Comparison of ENCODE assay signal across 12 cellular contexts in the genomic region with DNA sequence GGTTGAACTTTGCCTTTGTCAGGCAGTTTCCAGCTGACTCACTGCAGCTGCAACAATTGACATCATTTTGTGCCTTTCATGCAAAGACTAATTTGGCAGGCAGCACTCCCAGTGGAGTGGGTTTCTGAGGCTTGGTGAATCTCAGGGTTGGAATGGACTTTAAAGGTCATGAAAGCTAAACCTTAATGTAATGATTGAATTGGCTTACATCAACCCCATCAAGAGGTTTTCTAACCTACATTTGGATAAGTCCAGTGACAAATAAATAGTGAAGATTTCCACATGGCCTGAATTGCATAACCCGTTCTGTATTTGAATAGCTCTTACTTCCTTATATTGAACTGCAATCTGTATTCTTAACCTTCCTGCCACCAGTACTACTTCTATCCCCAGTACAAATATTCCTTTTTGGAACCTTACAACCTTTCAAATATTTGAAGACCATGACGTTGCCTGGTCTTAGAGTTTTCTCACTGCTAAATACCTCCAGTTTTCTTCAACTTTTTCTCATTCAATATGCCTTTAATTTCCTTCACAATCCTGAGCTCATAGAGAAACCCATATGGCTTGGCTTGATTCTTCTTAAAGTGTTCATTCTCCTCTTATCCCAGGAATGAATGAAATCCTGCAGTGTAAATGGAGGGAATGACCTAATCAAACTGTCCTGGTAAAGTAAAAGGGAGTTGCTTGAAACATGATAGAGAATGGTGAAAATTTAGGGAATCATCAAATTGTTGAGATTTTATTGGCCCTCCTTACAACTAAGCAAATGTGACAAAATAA.
DNase-seq lines count a peak whose midpoint lies in the region; ATAC-seq, FAIRE-seq and TF ChIP-seq lines count a peak whose summit lies in the region.
"Had no signal": no experiment of that assay in that cellular context is flagged by ENCODE, and none has a peak within 500 bp of the region (broad histone marks: within the 10 kb centered on the region; RNA-seq: fewer than 3 reads in every experiment).

No MANE protein-coding gene starts in this region.

- ATAC-seq in left ventricle myocardium superior, result peak; percentile 95
- ATAC-seq in stimulated activated memory B cell treated with anti-CD40 and anti-IgM and Interleukin-4, amounts not matched to agents 10 μg/mL and 1 μg/mL and 100 μg/mL, for 72 hours, result no peak
- ATAC-seq in HG03175 (IDR thresholded peaks at IDR 0.05; ENCODE audit: unreplicated experiment), result no peak
- ATAC-seq: K562 had no signal

- no peaks in the 10 kb centered on the region for H3K36me3 ChIP-seq in skeletal muscle satellite cell (ENCODE audit: insufficient read depth, low read length)
- H3K36me3 ChIP-seq: SJSA1 had no signal

- no peaks in the 10 kb centered on the region for H3K9me3 ChIP-seq in skeletal muscle satellite cell (replicated peaks; ENCODE audit: low read length)
- H3K9me3 ChIP-seq: SJSA1 had no signal

- no peak overlapping the region for H3K9ac ChIP-seq in skeletal muscle satellite cell (ENCODE audit: low read depth, low read length)

- H3K36me3 Mint-ChIP-seq in stimulated activated memory B cell treated with anti-CD40 and anti-IgM and Interleukin-4, amounts not matched to agents 10 μg/mL and 1 μg/mL and 100 μg/mL, for 72 hours, result no peaks in the 10 kb centered on the region
- H3K36me3 Mint-ChIP-seq: type B pancreatic cell had no signal

- H3K27ac Mint-ChIP-seq in stimulated activated memory B cell treated with anti-CD40 and anti-IgM and Interleukin-4, amounts not matched to agents 10 μg/mL and 1 μg/mL and 100 μg/mL, for 72 hours, result no peak overlapping the region
- H3K27ac Mint-ChIP-seq: type B pancreatic cell had no signal

- H3K4me3 ChIP-seq in skeletal muscle satellite cell (ENCODE audit: low read length), result no peak overlapping the region
- H3K4me3 ChIP-seq: K562, SJSA1 had no signal

- H3K4me3 Mint-ChIP-seq in stimulated activated memory B cell treated with anti-CD40 and anti-IgM and Interleukin-4, amounts not matched to agents 10 μg/mL and 1 μg/mL and 100 μg/mL, for 72 hours, result no peak overlapping the region
- H3K4me3 Mint-ChIP-seq: type B pancreatic cell had no signal

- no peaks in the 10 kb centered on the region for H3K4me1 Mint-ChIP-seq in stimulated activated memory B cell treated with anti-CD40 and anti-IgM and Interleukin-4, amounts not matched to agents 10 μg/mL and 1 μg/mL and 100 μg/mL, for 72 hours

- H3K4me1 ChIP-seq in skeletal muscle satellite cell (ENCODE audit: control insufficient read depth, insufficient read depth, low read length), result peaks cover 14% of the 10 kb centered on the region
- H3K4me1 ChIP-seq: SJSA1 had no signal

- no peaks in the 10 kb centered on the region for H3K27me3 Mint-ChIP-seq in stimulated activated memory B cell treated with anti-CD40 and anti-IgM and Interleukin-4, amounts not matched to agents 10 μg/mL and 1 μg/mL and 100 μg/mL, for 72 hours
- H3K27me3 Mint-ChIP-seq: type B pancreatic cell had no signal

- H3K9me3 Mint-ChIP-seq in stimulated activated memory B cell treated with anti-CD40 and anti-IgM and Interleukin-4, amounts not matched to agents 10 μg/mL and 1 μg/mL and 100 μg/mL, for 72 hours, result peaks cover 3% of the 10 kb centered on the region
- H3K9me3 Mint-ChIP-seq: type B pancreatic cell had no signal

- no peak for TF ChIP-seq POLR2A in H54 (IDR thresholded peaks at IDR 0.05; ENCODE audit: low read depth, low read length)

- peak; percentile 89 for FAIRE-seq in H54 (lab: Jason Lieb, UNC)
- FAIRE-seq: K562 had no signal

- peak overlapping the region; percentile 1 for H3K4me2 ChIP-seq in skeletal muscle satellite cell (ENCODE audit: low read length)

- no peak for DNase-seq in H54 (ENCODE audit: insufficient read length, low spot score)
- DNase-seq in SKM-1 treated with dmso at 0.1 percent for 144 hours (lab: John Stamatoyannopoulos, UW; ENCODE audit: unreplicated experiment), result peak; percentile 40
- DNase-seq in left ventricle myocardium superior, result peak; percentile 59
- no peak for DNase-seq in mesenteric fat pad (ENCODE audit: low spot score)
- no peak for DNase-seq in NCI-H1930 (lab: John Stamatoyannopoulos, UW)
- DNase-seq: hippocampal formation had no signal

- H3K27me3 ChIP-seq in skeletal muscle satellite cell (ENCODE audit: control insufficient read depth, insufficient read depth, low read length), result no peaks in the 10 kb centered on the region
- H3K27me3 ChIP-seq: SJSA1 had no signal

- intact Hi-C loops in left ventricle myocardium superior (cut with micrococcal nuclease), result no loop called here

Comparison
In these comparisons a context has a peak if more than half of its experiments do, and no peak if none do; other contexts are left out.
1. DNase-seq: peak in SKM-1 treated with dmso at 0.1 percent for 144 hours (single experiment) and left ventricle myocardium superior (single experiment); none in H54 (single experiment), mesenteric fat pad (single experiment) and NCI-H1930 (0 of 2).